In the genomic region with DNA sequence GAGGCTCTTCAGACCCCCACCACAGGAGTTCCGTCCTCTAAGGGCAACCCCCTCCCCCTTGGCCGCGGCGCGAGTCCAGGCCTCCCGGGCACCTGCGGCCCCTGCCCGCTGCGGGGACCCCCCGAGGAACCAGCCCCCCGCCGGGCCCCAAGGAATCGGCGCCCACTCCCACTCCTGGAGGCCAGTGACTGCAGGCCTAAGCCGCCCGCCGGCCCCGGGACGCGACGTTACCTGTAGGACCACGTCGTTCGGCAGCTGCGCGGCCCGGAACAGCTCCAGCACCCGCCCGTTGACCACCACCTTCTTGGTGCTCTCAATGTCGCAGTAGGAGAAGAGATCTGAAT, we compare ENCODE assay signal across 8 cellular contexts.
DNase-seq lines count a peak whose midpoint lies in the region; ATAC-seq lines count a peak whose summit lies in the region.

No MANE protein-coding gene starts in this region.

- peak overlapping the region; percentile 27 for H3K4me3 ChIP-seq in mucosa of stomach (ENCODE audit: low read length)

- no peak for DNase-seq in SIG-M5 treated with dmso at 0.1 percent for 504 hours (lab: John Stamatoyannopoulos, UW; ENCODE audit: unreplicated experiment)
- no peak for DNase-seq in amniotic stem cell (lab: John Stamatoyannopoulos, UW)

- H3K27me3 Mint-ChIP-seq in dendritic cell treated with granulocyte-macrophage colony-stimulating factor and Interleukin-4, amounts not matched to agents 40 ng/mL and 50 ng/mL, for 4 days: no peaks in the 10 kb centered on the region

- H3K9me3 ChIP-seq in KOPT-K1 (ENCODE audit: insufficient read depth, low read length, poor library complexity, severe bottlenecking) (no peaks in the 10 kb centered on the region), mucosa of stomach (ENCODE audit: control insufficient read depth, low read length) (no peaks in the 10 kb centered on the region)

- no peaks in the 10 kb centered on the region for H3K27me3 ChIP-seq in mucosa of stomach (ENCODE audit: control insufficient read depth, insufficient read depth, low read length)

- H3K36me3 ChIP-seq in KOPT-K1 (ENCODE audit: insufficient read depth, low read length) (no peaks in the 10 kb centered on the region), mucosa of stomach (ENCODE audit: control insufficient read depth, insufficient read depth, low read length) (no peaks in the 10 kb centered on the region)

- peaks cover 7% of the 10 kb centered on the region for H3K36me3 Mint-ChIP-seq in dendritic cell treated with granulocyte-macrophage colony-stimulating factor and Interleukin-4, amounts not matched to agents 40 ng/mL and 50 ng/mL, for 4 days (ENCODE audit: low read depth)

- H3K4me1 ChIP-seq in mucosa of stomach (ENCODE audit: control insufficient read depth, insufficient read depth, low read length): peaks cover 39% of the 10 kb centered on the region

- peak overlapping the region; percentile 87 for H3K9ac ChIP-seq in mucosa of stomach (ENCODE audit: low read length)

- peak overlapping the region; percentile 86 for H3K27ac ChIP-seq in KOPT-K1 (ENCODE audit: low read depth, low read length, poor library complexity, severe bottlenecking)

- H3K9me3 Mint-ChIP-seq in dendritic cell treated with granulocyte-macrophage colony-stimulating factor and Interleukin-4, amounts not matched to agents 40 ng/mL and 50 ng/mL, for 4 days: peaks cover 2% of the 10 kb centered on the region

- peak overlapping the region; percentile 96 for H3K27ac Mint-ChIP-seq in dendritic cell treated with granulocyte-macrophage colony-stimulating factor and Interleukin-4, amounts not matched to agents 40 ng/mL and 50 ng/mL, for 4 days

- ATAC-seq in GM18907 (IDR thresholded peaks at IDR 0.05; ENCODE audit: unreplicated experiment) (peak; percentile 2), GM21447 (IDR thresholded peaks at IDR 0.05; ENCODE audit: unreplicated experiment) (no peak), GM19328 (IDR thresholded peaks at IDR 0.05; ENCODE audit: unreplicated experiment) (no peak)

- H3K4me1 Mint-ChIP-seq in dendritic cell treated with granulocyte-macrophage colony-stimulating factor and Interleukin-4, amounts not matched to agents 40 ng/mL and 50 ng/mL, for 4 days (ENCODE audit: low read depth): peaks cover 30% of the 10 kb centered on the region

- intact Hi-C loops in dendritic cell treated with granulocyte-macrophage colony-stimulating factor and Interleukin-4, amounts not matched to agents 40 ng/mL and 50 ng/mL, for 4 days (cut with micrococcal nuclease): loop anchor here (5.0 to 10.0 kb wide), 3 partner anchors 40 to 292 kb away; partner anchors contain the start of gene HECA

- H3K4me3 Mint-ChIP-seq in dendritic cell treated with granulocyte-macrophage colony-stimulating factor and Interleukin-4, amounts not matched to agents 40 ng/mL and 50 ng/mL, for 4 days: peak overlapping the region; percentile 88
